ENCODE assay signal across 29 cellular contexts in genomic region chr15:56933420-56934210, GRCh38. TPM values are rescaled to one million over a fixed set of nuclear protein-coding genes. Genes with fewer than 3 reads are reported as not detected.
DNase-seq lines count a peak whose midpoint lies in the region; ATAC-seq, FAIRE-seq and TF ChIP-seq lines count a peak whose summit lies in the region.
"Had no signal": no experiment of that assay in that cellular context is flagged by ENCODE, and none has a peak within 500 bp of the region (broad histone marks: within the 10 kb centered on the region; RNA-seq: fewer than 3 reads in every experiment).

No MANE protein-coding gene starts in this region.

- peaks cover 95% of the 10 kb centered on the region for H3K4me1 Mint-ChIP-seq in CD4-positive, alpha-beta T cell (ENCODE audit: low read depth)
- peaks cover 38 to 85% (median 78%) of the 10 kb centered on the region in 4 donors for H3K4me1 Mint-ChIP-seq in naive thymus-derived CD8-positive, alpha-beta T cell

- no peaks in the 10 kb centered on the region for H3K36me3 ChIP-seq in H7 (replicated peaks; ENCODE audit: control insufficient read depth, insufficient read depth, low read length)
- H3K36me3 ChIP-seq: gastrocnemius medialis, lower lobe of right lung, upper lobe of left lung had no signal

- intact Hi-C loops in CD4-positive, alpha-beta T cell (cut with DNase I, micrococcal nuclease): loop anchor here in 1 of 2 experiments (10.0 kb wide), 1 partner anchor 131 kb away; no protein-coding TSS in a partner anchor

- no peak overlapping the region for H3K27ac ChIP-seq in CD4-positive, alpha-beta T cell (ENCODE audit: low read depth, low read length)
- H3K27ac ChIP-seq in angular gyrus (ENCODE audit: low read depth, low read length): peak overlapping the region; percentile 30
- H3K27ac ChIP-seq: ascending aorta, BLaER1, gastrocnemius medialis, lower lobe of right lung, SJCRH30, upper lobe of left lung had no signal

- TF ChIP-seq CTCF in CD4-positive, alpha-beta T cell (IDR thresholded peaks at IDR 0.05): no peak
- no peak for TF ChIP-seq CTCF in fibroblast of villous mesenchyme (IDR thresholded peaks at IDR 0.05; ENCODE audit: insufficient read depth, low read depth, low read length)

- DNase-seq in CD4-positive, alpha-beta T cell: no peak
- DNase-seq in fibroblast of villous mesenchyme (ENCODE audit: low read depth) (peak; percentile 44), H7 (no peak), NCI-H1436 (lab: John Stamatoyannopoulos, UW) (no peak), NAMALWA (ENCODE audit: low spot score) (no peak)
- no peak for DNase-seq in naive thymus-derived CD8-positive, alpha-beta T cell
- DNase-seq: activated CD4-positive, alpha-beta T cell treated with anti-CD3 and anti-CD28 coated beads, Interleukin-2, amount 10 ng/mL, durations not matched to agents 24 days and 14 days; activated CD8-positive, alpha-beta memory T cell treated with anti-CD3 and anti-CD28 coated beads for 24 hours; activated gamma-delta T cell; activated naive CD8-positive, alpha-beta T cell treated with anti-CD3 and anti-CD28 coated beads for 36 hours; activated T-cell treated with anti-CD3 and anti-CD28 coated beads for 4 hours; central memory CD4-positive, alpha-beta T cell; gastrocnemius medialis; KG1; lower lobe of right lung; mucosa of descending colon; NCI-H1436 treated with DMSO at 0.1 percent for 48 hours; NCI-H82; SJCRH30; T1000; upper lobe of left lung had no signal

- H3K27ac Mint-ChIP-seq in CD4-positive, alpha-beta T cell: peak overlapping the region; percentile 38
- H3K27ac Mint-ChIP-seq in naive thymus-derived CD8-positive, alpha-beta T cell: peak overlapping the region in 4 of 10 donors; percentile 7 to 40 (median 23)
- H3K27ac Mint-ChIP-seq: activated CD4-positive, alpha-beta T cell treated with anti-CD3 and anti-CD28 coated beads, Interleukin-2, amount 10 ng/mL, durations not matched to agents 24 days and 14 days; activated naive CD8-positive, alpha-beta T cell treated with anti-CD3 and anti-CD28 coated beads for 36 hours; nephron; stimulated activated effector memory CD8-positive, alpha-beta T cell treated with anti-CD3 and anti-CD28 coated beads, Interleukin-12 subunit alpha, Interleukin-12 subunit beta, amount 100 ng/mL, for 72 hours; WTC11 had no signal

- H3K27me3 Mint-ChIP-seq in CD4-positive, alpha-beta T cell: no peaks in the 10 kb centered on the region
- no peaks in the 10 kb centered on the region for H3K27me3 Mint-ChIP-seq in naive thymus-derived CD8-positive, alpha-beta T cell
- H3K27me3 Mint-ChIP-seq: activated CD4-positive, alpha-beta T cell treated with anti-CD3 and anti-CD28 coated beads, Interleukin-2, amount 10 ng/mL, durations not matched to agents 24 days and 14 days; activated naive CD8-positive, alpha-beta T cell treated with anti-CD3 and anti-CD28 coated beads for 36 hours had no signal

- peaks cover 80% of the 10 kb centered on the region for H3K36me3 Mint-ChIP-seq in CD4-positive, alpha-beta T cell (ENCODE audit: low read depth)
- H3K36me3 Mint-ChIP-seq in naive thymus-derived CD8-positive, alpha-beta T cell: peaks cover 28 to 37% (median 33%) of the 10 kb centered on the region in 3 donors
- H3K36me3 Mint-ChIP-seq: stimulated activated effector memory CD8-positive, alpha-beta T cell treated with anti-CD3 and anti-CD28 coated beads, Interleukin-12 subunit alpha, Interleukin-12 subunit beta, amount 100 ng/mL, for 72 hours had no signal

- FAIRE-seq in G401.6 (lab: Jason Lieb, UNC): peak; percentile 36
- FAIRE-seq: HTR-8/SVneo had no signal

- peaks cover 2% of the 10 kb centered on the region for H3K9me3 Mint-ChIP-seq in CD4-positive, alpha-beta T cell
- peaks cover 0 to 18% (median 5%) of the 10 kb centered on the region in 9 donors for H3K9me3 Mint-ChIP-seq in naive thymus-derived CD8-positive, alpha-beta T cell
- H3K9me3 Mint-ChIP-seq: activated CD4-positive, alpha-beta T cell treated with anti-CD3 and anti-CD28 coated beads, Interleukin-2, amount 10 ng/mL, durations not matched to agents 24 days and 14 days; stimulated activated effector memory CD8-positive, alpha-beta T cell treated with anti-CD3 and anti-CD28 coated beads, Interleukin-12 subunit alpha, Interleukin-12 subunit beta, amount 100 ng/mL, for 72 hours had no signal

- H3K4me3 Mint-ChIP-seq in CD4-positive, alpha-beta T cell: no peak overlapping the region
- H3K4me3 Mint-ChIP-seq in naive thymus-derived CD8-positive, alpha-beta T cell: peak overlapping the region in 1 of 10 donors; percentile 2
- H3K4me3 Mint-ChIP-seq: activated CD4-positive, alpha-beta T cell treated with anti-CD3 and anti-CD28 coated beads, Interleukin-2, amount 10 ng/mL, durations not matched to agents 24 days and 14 days; activated naive CD8-positive, alpha-beta T cell treated with anti-CD3 and anti-CD28 coated beads for 36 hours; nephron; stimulated activated effector memory CD8-positive, alpha-beta T cell treated with anti-CD3 and anti-CD28 coated beads, Interleukin-12 subunit alpha, Interleukin-12 subunit beta, amount 100 ng/mL, for 72 hours; WTC11 had no signal

- no peak for ATAC-seq in CD4-positive, alpha-beta T cell (ENCODE audit: poor library complexity)
- ATAC-seq in naive thymus-derived CD8-positive, alpha-beta T cell: no peak
- ATAC-seq: lower lobe of right lung; stimulated activated effector memory CD8-positive, alpha-beta T cell treated with anti-CD3 and anti-CD28 coated beads, Interleukin-12 subunit alpha, Interleukin-12 subunit beta, amount 100 ng/mL, for 72 hours; WTC11 had no signal

- POLR2A ChIA-PET in CD4-positive, alpha-beta T cell (lab: Charles Lee): interaction anchor here (3.0 kb wide), 1 partner anchor 15 kb away, joined by 9 read pairs; the partner anchor contains the start of gene TCF12
- POLR2A ChIA-PET in naive thymus-derived CD8-positive, alpha-beta T cell (lab: Charles Lee): interaction anchor here (1.6 kb wide), 1 partner anchor 15 kb away, joined by 8 read pairs; the partner anchor contains the start of gene TCF12

- H3K27me3 ChIP-seq in CD4-positive, alpha-beta T cell (ENCODE audit: control insufficient read depth, insufficient read depth, low read length): no peaks in the 10 kb centered on the region
- no peaks in the 10 kb centered on the region for H3K27me3 ChIP-seq in H7 (ENCODE audit: control insufficient read depth, insufficient read depth, low read length)
- H3K27me3 ChIP-seq: ascending aorta, BLaER1, gastrocnemius medialis, SJCRH30, upper lobe of left lung had no signal

- CTCF ChIA-PET in CD4-positive, alpha-beta T cell (lab: Charles Lee): interaction anchor here (1.4 kb wide), 1 partner anchor 15 kb away, joined by 3 read pairs; the partner anchor contains the start of gene TCF12

- H3K4me3 ChIP-seq in fibroblast of villous mesenchyme (ENCODE audit: low read depth, low read length) (no peak overlapping the region), H7 (ENCODE audit: insufficient read depth, low read depth, low read length) (no peak overlapping the region)
- H3K4me3 ChIP-seq: ascending aorta, BLaER1, gastrocnemius medialis, lower lobe of right lung, mucosa of descending colon, SJCRH30, upper lobe of left lung had no signal

- no peaks in the 10 kb centered on the region for H3K9me3 ChIP-seq in CD4-positive, alpha-beta T cell (ENCODE audit: control insufficient read depth, low read length)
- H3K9me3 ChIP-seq: gastrocnemius medialis, mucosa of descending colon, upper lobe of left lung had no signal

RNA-seq across cellular contexts. Expression of gene TCF12, which starts 15.2 kb away (rescaled TPM):
- 10 to 100 TPM; 54.0 TPM for total RNA-seq in CD4-positive, alpha-beta T cell
- total RNA-seq in fibroblast of villous mesenchyme: 99.5 and 110 TPM in 2 replicates
- total RNA-seq in H7 (2014; rRNA removed; shearing (Covaris generic)): 54.5 and 91.7 TPM in 2 replicates
- total RNA-seq in naive thymus-derived CD8-positive, alpha-beta T cell: 10 to 100 TPM; 73.6 to 77.3 TPM
- 10 to 100 TPM; 43.2 to 54.3 (median 44.8) TPM for polyA plus RNA-seq in naive thymus-derived CD8-positive, alpha-beta T cell
